In the genomic region with DNA sequence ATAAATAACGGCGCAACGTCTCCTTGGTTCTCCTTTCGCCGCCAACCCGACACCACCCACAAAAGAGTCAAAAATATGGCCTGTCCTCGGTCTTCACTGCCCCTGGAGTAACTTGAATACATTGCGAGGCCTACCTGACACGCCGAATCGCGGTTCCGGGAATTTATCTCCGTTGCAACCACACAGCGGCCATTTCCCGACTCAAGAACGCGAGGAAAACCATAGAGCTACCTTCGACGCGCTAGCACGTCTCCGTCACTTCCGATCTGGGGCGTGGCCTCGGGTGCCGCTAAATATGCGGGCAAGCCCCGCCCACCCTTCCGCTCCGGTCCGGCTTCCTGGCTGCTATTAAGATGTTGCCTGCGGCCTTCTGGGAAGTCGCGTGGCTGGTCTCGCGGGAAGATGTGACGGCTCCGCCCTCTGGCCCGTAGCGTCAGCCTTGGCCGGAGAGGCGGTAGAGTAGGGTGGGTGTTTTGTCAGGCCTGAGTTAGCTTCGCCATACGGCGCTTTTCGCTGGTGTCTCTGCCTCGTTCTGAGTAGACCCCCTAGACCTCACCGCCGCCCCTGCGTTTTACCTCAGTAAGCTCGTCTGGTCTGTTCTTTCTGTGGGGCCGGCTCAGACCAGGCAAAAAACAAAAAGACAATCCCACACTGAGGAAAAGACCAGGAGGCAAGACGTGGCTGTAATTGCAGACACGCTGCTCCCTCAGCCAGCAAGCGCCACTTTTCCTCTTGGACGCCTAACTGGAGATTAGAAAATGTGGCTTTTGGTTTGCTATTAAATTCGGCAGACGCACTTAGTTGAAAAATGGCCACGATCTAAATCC, we compare ENCODE assay signal across 1 cellular context.
TF ChIP-seq lines count a peak whose summit lies in the region.

A gene with protein sequence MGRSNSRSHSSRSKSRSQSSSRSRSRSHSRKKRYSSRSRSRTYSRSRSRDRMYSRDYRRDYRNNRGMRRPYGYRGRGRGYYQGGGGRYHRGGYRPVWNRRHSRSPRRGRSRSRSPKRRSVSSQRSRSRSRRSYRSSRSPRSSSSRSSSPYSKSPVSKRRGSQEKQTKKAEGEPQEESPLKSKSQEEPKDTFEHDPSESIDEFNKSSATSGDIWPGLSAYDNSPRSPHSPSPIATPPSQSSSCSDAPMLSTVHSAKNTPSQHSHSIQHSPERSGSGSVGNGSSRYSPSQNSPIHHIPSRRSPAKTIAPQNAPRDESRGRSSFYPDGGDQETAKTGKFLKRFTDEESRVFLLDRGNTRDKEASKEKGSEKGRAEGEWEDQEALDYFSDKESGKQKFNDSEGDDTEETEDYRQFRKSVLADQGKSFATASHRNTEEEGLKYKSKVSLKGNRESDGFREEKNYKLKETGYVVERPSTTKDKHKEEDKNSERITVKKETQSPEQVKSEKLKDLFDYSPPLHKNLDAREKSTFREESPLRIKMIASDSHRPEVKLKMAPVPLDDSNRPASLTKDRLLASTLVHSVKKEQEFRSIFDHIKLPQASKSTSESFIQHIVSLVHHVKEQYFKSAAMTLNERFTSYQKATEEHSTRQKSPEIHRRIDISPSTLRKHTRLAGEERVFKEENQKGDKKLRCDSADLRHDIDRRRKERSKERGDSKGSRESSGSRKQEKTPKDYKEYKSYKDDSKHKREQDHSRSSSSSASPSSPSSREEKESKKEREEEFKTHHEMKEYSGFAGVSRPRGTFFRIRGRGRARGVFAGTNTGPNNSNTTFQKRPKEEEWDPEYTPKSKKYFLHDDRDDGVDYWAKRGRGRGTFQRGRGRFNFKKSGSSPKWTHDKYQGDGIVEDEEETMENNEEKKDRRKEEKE (minus strand): TSS at position 268 of the 827 bp plus-strand sequence. CDS start 9,980 bp downstream, outside the sequence.

TF ChIP-seq in K562, 482 proteins besides CTCF, POLR2A, EP300 and RAD21 (continued from another document and continues in another):
- TF ChIP-seq, protein P1, sequence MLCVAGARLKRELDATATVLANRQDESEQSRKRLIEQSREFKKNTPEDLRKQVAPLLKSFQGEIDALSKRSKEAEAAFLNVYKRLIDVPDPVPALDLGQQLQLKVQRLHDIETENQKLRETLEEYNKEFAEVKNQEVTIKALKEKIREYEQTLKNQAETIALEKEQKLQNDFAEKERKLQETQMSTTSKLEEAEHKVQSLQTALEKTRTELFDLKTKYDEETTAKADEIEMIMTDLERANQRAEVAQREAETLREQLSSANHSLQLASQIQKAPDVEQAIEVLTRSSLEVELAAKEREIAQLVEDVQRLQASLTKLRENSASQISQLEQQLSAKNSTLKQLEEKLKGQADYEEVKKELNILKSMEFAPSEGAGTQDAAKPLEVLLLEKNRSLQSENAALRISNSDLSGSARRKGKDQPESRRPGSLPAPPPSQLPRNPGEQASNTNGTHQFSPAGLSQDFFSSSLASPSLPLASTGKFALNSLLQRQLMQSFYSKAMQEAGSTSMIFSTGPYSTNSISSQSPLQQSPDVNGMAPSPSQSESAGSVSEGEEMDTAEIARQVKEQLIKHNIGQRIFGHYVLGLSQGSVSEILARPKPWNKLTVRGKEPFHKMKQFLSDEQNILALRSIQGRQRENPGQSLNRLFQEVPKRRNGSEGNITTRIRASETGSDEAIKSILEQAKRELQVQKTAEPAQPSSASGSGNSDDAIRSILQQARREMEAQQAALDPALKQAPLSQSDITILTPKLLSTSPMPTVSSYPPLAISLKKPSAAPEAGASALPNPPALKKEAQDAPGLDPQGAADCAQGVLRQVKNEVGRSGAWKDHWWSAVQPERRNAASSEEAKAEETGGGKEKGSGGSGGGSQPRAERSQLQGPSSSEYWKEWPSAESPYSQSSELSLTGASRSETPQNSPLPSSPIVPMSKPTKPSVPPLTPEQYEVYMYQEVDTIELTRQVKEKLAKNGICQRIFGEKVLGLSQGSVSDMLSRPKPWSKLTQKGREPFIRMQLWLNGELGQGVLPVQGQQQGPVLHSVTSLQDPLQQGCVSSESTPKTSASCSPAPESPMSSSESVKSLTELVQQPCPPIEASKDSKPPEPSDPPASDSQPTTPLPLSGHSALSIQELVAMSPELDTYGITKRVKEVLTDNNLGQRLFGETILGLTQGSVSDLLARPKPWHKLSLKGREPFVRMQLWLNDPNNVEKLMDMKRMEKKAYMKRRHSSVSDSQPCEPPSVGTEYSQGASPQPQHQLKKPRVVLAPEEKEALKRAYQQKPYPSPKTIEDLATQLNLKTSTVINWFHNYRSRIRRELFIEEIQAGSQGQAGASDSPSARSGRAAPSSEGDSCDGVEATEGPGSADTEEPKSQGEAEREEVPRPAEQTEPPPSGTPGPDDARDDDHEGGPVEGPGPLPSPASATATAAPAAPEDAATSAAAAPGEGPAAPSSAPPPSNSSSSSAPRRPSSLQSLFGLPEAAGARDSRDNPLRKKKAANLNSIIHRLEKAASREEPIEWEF (CRISPR knock-in tag; IDR thresholded peaks at IDR 0.05), result no peak
- TF ChIP-seq, protein P2, sequence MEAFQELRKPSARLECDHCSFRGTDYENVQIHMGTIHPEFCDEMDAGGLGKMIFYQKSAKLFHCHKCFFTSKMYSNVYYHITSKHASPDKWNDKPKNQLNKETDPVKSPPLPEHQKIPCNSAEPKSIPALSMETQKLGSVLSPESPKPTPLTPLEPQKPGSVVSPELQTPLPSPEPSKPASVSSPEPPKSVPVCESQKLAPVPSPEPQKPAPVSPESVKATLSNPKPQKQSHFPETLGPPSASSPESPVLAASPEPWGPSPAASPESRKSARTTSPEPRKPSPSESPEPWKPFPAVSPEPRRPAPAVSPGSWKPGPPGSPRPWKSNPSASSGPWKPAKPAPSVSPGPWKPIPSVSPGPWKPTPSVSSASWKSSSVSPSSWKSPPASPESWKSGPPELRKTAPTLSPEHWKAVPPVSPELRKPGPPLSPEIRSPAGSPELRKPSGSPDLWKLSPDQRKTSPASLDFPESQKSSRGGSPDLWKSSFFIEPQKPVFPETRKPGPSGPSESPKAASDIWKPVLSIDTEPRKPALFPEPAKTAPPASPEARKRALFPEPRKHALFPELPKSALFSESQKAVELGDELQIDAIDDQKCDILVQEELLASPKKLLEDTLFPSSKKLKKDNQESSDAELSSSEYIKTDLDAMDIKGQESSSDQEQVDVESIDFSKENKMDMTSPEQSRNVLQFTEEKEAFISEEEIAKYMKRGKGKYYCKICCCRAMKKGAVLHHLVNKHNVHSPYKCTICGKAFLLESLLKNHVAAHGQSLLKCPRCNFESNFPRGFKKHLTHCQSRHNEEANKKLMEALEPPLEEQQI (IDR thresholded peaks at IDR 0.05), result peak; percentile 16; the same call in 1 of the 2 replicates
- TF ChIP-seq, protein P3, sequence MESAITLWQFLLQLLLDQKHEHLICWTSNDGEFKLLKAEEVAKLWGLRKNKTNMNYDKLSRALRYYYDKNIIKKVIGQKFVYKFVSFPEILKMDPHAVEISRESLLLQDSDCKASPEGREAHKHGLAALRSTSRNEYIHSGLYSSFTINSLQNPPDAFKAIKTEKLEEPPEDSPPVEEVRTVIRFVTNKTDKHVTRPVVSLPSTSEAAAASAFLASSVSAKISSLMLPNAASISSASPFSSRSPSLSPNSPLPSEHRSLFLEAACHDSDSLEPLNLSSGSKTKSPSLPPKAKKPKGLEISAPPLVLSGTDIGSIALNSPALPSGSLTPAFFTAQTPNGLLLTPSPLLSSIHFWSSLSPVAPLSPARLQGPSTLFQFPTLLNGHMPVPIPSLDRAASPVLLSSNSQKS (CRISPR knock-in tag; IDR thresholded peaks at IDR 0.05), result peak; percentile 83; the same call in 1 of the 2 replicates
- TF ChIP-seq MYNN (IDR thresholded peaks at IDR 0.05) (no peak; the same call in 1 of the 2 replicates), MYNN (CRISPR knock-in tag; IDR thresholded peaks at IDR 0.05) (no peak), PTTG1 (tag; IDR thresholded peaks at IDR 0.05; ENCODE audit: low read depth) (0 out of 2 replicates have a peak, but pooled peaks have one; percentile 21), MTA3 (IDR thresholded peaks at IDR 0.05; ENCODE audit: borderline replicate concordance) (peak; percentile 99), SMARCC2 (IDR thresholded peaks at IDR 0.05; ENCODE audit: low read depth) (peak; percentile 67), TBP (optimal IDR thresholded peaks at IDR 0.05; ENCODE audit: low read depth, low read length) (peak; percentile 98), OTX1 (CRISPR knock-in tag; IDR thresholded peaks at IDR 0.05) (peak; percentile 96), ZSCAN29 (IDR thresholded peaks at IDR 0.05) (peak; percentile 25; the same call in 1 of the 2 replicates), NFE2 (IDR thresholded peaks at IDR 0.05; ENCODE audit: low read depth) (no peak), CEBPG (CRISPR knock-in tag; IDR thresholded peaks at IDR 0.05) (0 out of 2 replicates have a peak, but pooled peaks have one; percentile 7), CEBPG (tag; conservative IDR thresholded peaks at IDR 0.05 in 1 of 2, IDR thresholded peaks at IDR 0.05 in 1 of 2) (no peak)
- TF ChIP-seq, protein P4, sequence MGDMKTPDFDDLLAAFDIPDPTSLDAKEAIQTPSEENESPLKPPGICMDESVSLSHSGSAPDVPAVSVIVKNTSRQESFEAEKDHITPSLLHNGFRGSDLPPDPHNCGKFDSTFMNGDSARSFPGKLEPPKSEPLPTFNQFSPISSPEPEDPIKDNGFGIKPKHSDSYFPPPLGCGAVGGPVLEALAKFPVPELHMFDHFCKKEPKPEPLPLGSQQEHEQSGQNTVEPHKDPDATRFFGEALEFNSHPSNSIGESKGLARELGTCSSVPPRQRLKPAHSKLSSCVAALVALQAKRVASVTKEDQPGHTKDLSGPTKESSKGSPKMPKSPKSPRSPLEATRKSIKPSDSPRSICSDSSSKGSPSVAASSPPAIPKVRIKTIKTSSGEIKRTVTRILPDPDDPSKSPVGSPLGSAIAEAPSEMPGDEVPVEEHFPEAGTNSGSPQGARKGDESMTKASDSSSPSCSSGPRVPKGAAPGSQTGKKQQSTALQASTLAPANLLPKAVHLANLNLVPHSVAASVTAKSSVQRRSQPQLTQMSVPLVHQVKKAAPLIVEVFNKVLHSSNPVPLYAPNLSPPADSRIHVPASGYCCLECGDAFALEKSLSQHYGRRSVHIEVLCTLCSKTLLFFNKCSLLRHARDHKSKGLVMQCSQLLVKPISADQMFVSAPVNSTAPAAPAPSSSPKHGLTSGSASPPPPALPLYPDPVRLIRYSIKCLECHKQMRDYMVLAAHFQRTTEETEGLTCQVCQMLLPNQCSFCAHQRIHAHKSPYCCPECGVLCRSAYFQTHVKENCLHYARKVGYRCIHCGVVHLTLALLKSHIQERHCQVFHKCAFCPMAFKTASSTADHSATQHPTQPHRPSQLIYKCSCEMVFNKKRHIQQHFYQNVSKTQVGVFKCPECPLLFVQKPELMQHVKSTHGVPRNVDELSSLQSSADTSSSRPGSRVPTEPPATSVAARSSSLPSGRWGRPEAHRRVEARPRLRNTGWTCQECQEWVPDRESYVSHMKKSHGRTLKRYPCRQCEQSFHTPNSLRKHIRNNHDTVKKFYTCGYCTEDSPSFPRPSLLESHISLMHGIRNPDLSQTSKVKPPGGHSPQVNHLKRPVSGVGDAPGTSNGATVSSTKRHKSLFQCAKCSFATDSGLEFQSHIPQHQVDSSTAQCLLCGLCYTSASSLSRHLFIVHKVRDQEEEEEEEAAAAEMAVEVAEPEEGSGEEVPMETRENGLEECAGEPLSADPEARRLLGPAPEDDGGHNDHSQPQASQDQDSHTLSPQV (IDR thresholded peaks at IDR 0.05), result 0 out of 2 replicates have a peak, but pooled peaks have one; percentile 86
- TF ChIP-seq, protein P5, sequence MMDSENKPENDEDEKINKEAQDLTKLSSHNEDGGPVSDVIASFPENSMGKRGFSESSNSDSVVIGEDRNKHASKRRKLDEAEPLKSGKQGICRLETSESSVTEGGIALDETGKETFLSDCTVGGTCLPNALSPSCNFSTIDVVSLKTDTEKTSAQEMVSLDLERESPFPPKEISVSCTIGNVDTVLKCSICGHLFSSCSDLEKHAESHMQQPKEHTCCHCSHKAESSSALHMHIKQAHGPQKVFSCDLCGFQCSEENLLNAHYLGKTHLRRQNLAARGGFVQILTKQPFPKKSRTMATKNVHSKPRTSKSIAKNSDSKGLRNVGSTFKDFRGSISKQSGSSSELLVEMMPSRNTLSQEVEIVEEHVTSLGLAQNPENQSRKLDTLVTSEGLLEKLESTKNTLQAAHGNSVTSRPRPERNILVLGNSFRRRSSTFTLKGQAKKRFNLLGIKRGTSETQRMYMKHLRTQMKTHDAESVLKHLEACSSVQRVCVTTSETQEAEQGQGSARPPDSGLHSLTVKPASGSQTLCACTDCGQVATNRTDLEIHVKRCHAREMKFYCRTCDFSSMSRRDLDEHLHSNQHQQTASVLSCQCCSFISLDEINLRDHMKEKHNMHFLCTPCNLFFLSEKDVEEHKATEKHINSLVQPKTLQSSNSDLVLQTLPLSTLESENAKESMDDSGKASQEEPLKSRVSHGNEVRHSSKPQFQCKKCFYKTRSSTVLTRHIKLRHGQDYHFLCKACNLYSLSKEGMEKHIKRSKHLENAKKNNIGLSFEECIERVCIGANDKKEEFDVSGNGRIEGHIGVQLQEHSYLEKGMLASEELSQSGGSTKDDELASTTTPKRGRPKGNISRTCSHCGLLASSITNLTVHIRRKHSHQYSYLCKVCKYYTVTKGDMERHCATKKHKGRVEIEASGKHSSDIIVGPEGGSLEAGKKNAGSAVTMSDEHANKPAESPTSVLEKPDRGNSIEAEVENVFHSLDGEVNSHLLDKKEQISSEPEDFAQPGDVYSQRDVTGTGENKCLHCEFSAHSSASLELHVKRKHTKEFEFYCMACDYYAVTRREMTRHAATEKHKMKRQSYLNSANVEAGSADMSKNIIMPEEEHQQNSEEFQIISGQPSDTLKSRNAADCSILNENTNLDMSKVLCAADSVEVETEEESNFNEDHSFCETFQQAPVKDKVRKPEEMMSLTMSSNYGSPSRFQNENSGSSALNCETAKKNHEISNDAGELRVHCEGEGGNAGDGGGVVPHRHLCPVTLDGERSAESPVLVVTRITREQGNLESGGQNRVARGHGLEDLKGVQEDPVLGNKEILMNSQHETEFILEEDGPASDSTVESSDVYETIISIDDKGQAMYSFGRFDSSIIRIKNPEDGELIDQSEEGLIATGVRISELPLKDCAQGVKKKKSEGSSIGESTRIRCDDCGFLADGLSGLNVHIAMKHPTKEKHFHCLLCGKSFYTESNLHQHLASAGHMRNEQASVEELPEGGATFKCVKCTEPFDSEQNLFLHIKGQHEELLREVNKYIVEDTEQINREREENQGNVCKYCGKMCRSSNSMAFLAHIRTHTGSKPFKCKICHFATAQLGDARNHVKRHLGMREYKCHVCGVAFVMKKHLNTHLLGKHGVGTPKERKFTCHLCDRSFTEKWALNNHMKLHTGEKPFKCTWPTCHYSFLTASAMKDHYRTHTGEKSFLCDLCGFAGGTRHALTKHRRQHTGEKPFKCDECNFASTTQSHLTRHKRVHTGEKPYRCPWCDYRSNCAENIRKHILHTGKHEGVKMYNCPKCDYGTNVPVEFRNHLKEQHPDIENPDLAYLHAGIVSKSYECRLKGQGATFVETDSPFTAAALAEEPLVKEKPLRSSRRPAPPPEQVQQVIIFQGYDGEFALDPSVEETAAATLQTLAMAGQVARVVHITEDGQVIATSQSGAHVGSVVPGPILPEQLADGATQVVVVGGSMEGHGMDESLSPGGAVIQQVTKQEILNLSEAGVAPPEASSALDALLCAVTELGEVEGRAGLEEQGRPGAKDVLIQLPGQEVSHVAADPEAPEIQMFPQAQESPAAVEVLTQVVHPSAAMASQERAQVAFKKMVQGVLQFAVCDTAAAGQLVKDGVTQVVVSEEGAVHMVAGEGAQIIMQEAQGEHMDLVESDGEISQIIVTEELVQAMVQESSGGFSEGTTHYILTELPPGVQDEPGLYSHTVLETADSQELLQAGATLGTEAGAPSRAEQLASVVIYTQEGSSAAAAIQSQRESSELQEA (IDR thresholded peaks at IDR 0.05; ENCODE audit: low read depth), result no peak
